Comparison of ENCODE assay signal across 32 cellular contexts in genomic region chr12:32651151-32651955, GRCh38.
"Had no signal": no experiment of that assay in that cellular context is flagged by ENCODE, and none has a peak within 500 bp of the region (broad histone marks: within the 10 kb centered on the region; RNA-seq: fewer than 3 reads in every experiment).

No MANE protein-coding gene starts in this region.

- DNase-seq: activated CD4-positive, alpha-beta T cell treated with anti-CD3 and anti-CD28 coated beads for 4 hours; activated CD4-positive, alpha-beta T cell treated with anti-CD3 and anti-CD28 coated beads, Interleukin-2, amount 50 U/mL, for 48 hours; activated CD4-positive, CD25-positive, alpha-beta regulatory T cell; activated CD8-positive, alpha-beta memory T cell treated with anti-CD3 and anti-CD28 coated beads for 24 hours; activated effector memory CD4-positive, alpha-beta T cell treated with Interleukin-2 at 50 U/mL for 16 hours; activated naive CD4-positive, alpha-beta T cell treated with Interleukin-2 at 50 U/mL for 16 hours; brain microvascular endothelial cell; caudate nucleus; cortex of kidney; effector memory CD8-positive, alpha-beta T cell; heart right ventricle; left ventricle myocardium inferior; nephron progenitor cell; pancreas; retina; sigmoid colon; small intestine; stimulated activated CD4-positive, alpha-beta T cell treated with anti-CD3 and anti-CD28 coated beads, Interleukin-1b, Interleukin-23, amount 100 ng/mL, for 48 hours; stimulated activated CD4-positive, alpha-beta T cell treated with anti-CD3 and anti-CD28 coated beads, Interleukin-4, amount 100 ng/mL, for 4 hours; stimulated activated CD8-positive, alpha-beta memory T cell treated with anti-CD3 and anti-CD28 coated beads, Interleukin-4, amount 100 ng/mL, for 48 hours; stimulated activated naive CD8-positive, alpha-beta T cell treated with anti-CD3 and anti-CD28 coated beads, Interleukin-15, amount 100 ng/mL, for 72 hours; substantia nigra; T-helper 1 cell had no signal

- ATAC-seq: effector memory CD8-positive, alpha-beta T cell; pancreas; stimulated activated memory B cell treated with anti-CD40 and anti-IgM and Interleukin-4, amounts not matched to agents 10 μg/mL and 1 μg/mL and 100 μg/mL, for 72 hours; stimulated activated naive CD8-positive, alpha-beta T cell treated with anti-CD3 and anti-CD28 coated beads, Interleukin-15, amount 100 ng/mL, for 72 hours had no signal

- H3K9me3 ChIP-seq: esophagus muscularis mucosa, heart right ventricle, left ventricle myocardium inferior, neutrophil, pancreas, prostate gland, sigmoid colon had no signal

- H3K27me3 ChIP-seq: brain microvascular endothelial cell, esophagus muscularis mucosa, foreskin keratinocyte, heart right ventricle, neutrophil, pancreas, sigmoid colon had no signal

- H3K36me3 Mint-ChIP-seq: activated naive CD8-positive, alpha-beta T cell; stimulated activated memory B cell treated with anti-CD40 and anti-IgM and Interleukin-4, amounts not matched to agents 10 μg/mL and 1 μg/mL and 100 μg/mL, for 72 hours had no signal

- H3K4me3 ChIP-seq: esophagus muscularis mucosa, heart right ventricle, left ventricle myocardium inferior, lung, pancreas, prostate gland, sigmoid colon had no signal

- H3K27ac ChIP-seq: brain microvascular endothelial cell, esophagus muscularis mucosa, foreskin keratinocyte, left ventricle myocardium inferior, neutrophil, pancreas, prostate gland, sigmoid colon had no signal

- H3K4me1 ChIP-seq: esophagus muscularis mucosa, left ventricle myocardium inferior, pancreas, prostate gland, sigmoid colon had no signal

- FAIRE-seq: astrocyte, pancreas, small intestine had no signal

- H3K27ac Mint-ChIP-seq: activated naive CD8-positive, alpha-beta T cell; effector memory CD8-positive, alpha-beta T cell; nephron progenitor cell; stimulated activated memory B cell treated with anti-CD40 and anti-IgM and Interleukin-4, amounts not matched to agents 10 μg/mL and 1 μg/mL and 100 μg/mL, for 72 hours; T-helper 2 cell treated with Interferon-gamma antibody and Interleukin-4, amounts not matched to agents 5 μg/mL and 100 μg/mL, for 36 hours had no signal

- H3K4me1 Mint-ChIP-seq: stimulated activated memory B cell treated with anti-CD40 and anti-IgM and Interleukin-4, amounts not matched to agents 10 μg/mL and 1 μg/mL and 100 μg/mL, for 72 hours; stimulated activated naive CD8-positive, alpha-beta T cell treated with anti-CD3 and anti-CD28 coated beads, Interleukin-15, amount 100 ng/mL, for 72 hours had no signal

- H3K36me3 ChIP-seq: brain microvascular endothelial cell, pancreas, prostate gland, sigmoid colon had no signal

- H3K9me3 Mint-ChIP-seq: effector memory CD8-positive, alpha-beta T cell; nephron progenitor cell; stimulated activated memory B cell treated with anti-CD40 and anti-IgM and Interleukin-4, amounts not matched to agents 10 μg/mL and 1 μg/mL and 100 μg/mL, for 72 hours; stimulated activated naive CD8-positive, alpha-beta T cell treated with anti-CD3 and anti-CD28 coated beads, Interleukin-15, amount 100 ng/mL, for 72 hours; T-helper 2 cell treated with Interferon-gamma antibody and Interleukin-4, amounts not matched to agents 5 μg/mL and 100 μg/mL, for 36 hours had no signal

- H3K27me3 Mint-ChIP-seq: activated naive CD8-positive, alpha-beta T cell; stimulated activated memory B cell treated with anti-CD40 and anti-IgM and Interleukin-4, amounts not matched to agents 10 μg/mL and 1 μg/mL and 100 μg/mL, for 72 hours; stimulated activated naive CD8-positive, alpha-beta T cell treated with anti-CD3 and anti-CD28 coated beads, Interleukin-15, amount 100 ng/mL, for 72 hours had no signal

- H3K4me3 Mint-ChIP-seq: activated naive CD8-positive, alpha-beta T cell; effector memory CD8-positive, alpha-beta T cell; nephron progenitor cell; stimulated activated memory B cell treated with anti-CD40 and anti-IgM and Interleukin-4, amounts not matched to agents 10 μg/mL and 1 μg/mL and 100 μg/mL, for 72 hours; stimulated activated naive CD8-positive, alpha-beta T cell treated with anti-CD3 and anti-CD28 coated beads, Interleukin-15, amount 100 ng/mL, for 72 hours; T-helper 2 cell treated with Interferon-gamma antibody and Interleukin-4, amounts not matched to agents 5 μg/mL and 100 μg/mL, for 36 hours had no signal
